1 cellular context compared by ENCODE assay signal in genomic region chr4:55079451-55080173, GRCh38.
TF ChIP-seq lines count a peak whose summit lies in the region.

No MANE protein-coding gene starts in this region.

TF ChIP-seq in GM23338, 12 proteins besides CTCF, POLR2A, EP300 and RAD21 (continued from another document):
- no peak for TF ChIP-seq ZNF462 (CRISPR knock-in tag; IDR thresholded peaks at IDR 0.05)
- no peak for TF ChIP-seq STAT1 (IDR thresholded peaks at IDR 0.05; ENCODE audit: unreplicated experiment)
- TF ChIP-seq CREB1 (CRISPR knock-in tag; IDR thresholded peaks at IDR 0.05; ENCODE audit: low read depth): no peak
- no peak for TF ChIP-seq ZNF331 (CRISPR knock-in tag; IDR thresholded peaks at IDR 0.05; ENCODE audit: low read depth)
- TF ChIP-seq, protein P1, sequence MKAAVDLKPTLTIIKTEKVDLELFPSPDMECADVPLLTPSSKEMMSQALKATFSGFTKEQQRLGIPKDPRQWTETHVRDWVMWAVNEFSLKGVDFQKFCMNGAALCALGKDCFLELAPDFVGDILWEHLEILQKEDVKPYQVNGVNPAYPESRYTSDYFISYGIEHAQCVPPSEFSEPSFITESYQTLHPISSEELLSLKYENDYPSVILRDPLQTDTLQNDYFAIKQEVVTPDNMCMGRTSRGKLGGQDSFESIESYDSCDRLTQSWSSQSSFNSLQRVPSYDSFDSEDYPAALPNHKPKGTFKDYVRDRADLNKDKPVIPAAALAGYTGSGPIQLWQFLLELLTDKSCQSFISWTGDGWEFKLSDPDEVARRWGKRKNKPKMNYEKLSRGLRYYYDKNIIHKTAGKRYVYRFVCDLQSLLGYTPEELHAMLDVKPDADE (IDR thresholded peaks at IDR 0.05): no peak
- no peak for TF ChIP-seq JUNB (IDR thresholded peaks at IDR 0.05; ENCODE audit: unreplicated experiment)
- TF ChIP-seq NANOG (IDR thresholded peaks at IDR 0.05; ENCODE audit: borderline replicate concordance): no peak
- TF ChIP-seq POLR2AphosphoS5 (IDR thresholded peaks at IDR 0.05; ENCODE audit: low read depth): no peak
- TF ChIP-seq, protein P2, sequence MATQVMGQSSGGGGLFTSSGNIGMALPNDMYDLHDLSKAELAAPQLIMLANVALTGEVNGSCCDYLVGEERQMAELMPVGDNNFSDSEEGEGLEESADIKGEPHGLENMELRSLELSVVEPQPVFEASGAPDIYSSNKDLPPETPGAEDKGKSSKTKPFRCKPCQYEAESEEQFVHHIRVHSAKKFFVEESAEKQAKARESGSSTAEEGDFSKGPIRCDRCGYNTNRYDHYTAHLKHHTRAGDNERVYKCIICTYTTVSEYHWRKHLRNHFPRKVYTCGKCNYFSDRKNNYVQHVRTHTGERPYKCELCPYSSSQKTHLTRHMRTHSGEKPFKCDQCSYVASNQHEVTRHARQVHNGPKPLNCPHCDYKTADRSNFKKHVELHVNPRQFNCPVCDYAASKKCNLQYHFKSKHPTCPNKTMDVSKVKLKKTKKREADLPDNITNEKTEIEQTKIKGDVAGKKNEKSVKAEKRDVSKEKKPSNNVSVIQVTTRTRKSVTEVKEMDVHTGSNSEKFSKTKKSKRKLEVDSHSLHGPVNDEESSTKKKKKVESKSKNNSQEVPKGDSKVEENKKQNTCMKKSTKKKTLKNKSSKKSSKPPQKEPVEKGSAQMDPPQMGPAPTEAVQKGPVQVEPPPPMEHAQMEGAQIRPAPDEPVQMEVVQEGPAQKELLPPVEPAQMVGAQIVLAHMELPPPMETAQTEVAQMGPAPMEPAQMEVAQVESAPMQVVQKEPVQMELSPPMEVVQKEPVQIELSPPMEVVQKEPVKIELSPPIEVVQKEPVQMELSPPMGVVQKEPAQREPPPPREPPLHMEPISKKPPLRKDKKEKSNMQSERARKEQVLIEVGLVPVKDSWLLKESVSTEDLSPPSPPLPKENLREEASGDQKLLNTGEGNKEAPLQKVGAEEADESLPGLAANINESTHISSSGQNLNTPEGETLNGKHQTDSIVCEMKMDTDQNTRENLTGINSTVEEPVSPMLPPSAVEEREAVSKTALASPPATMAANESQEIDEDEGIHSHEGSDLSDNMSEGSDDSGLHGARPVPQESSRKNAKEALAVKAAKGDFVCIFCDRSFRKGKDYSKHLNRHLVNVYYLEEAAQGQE (IDR thresholded peaks at IDR 0.05; ENCODE audit: unreplicated experiment): no peak
- no peak for TF ChIP-seq ZNF114 (CRISPR knock-in tag; IDR thresholded peaks at IDR 0.05)
TF ChIP-seq in GM23338: peak in this region for 0.
